11 cellular contexts compared by ENCODE assay signal in genomic region chr7:85160223-85160622, GRCh38. TPM values are rescaled to one million over a fixed set of nuclear protein-coding genes. Genes with fewer than 3 reads are reported as not detected.
DNase-seq lines count a peak whose midpoint lies in the region; ATAC-seq and TF ChIP-seq lines count a peak whose summit lies in the region.
"Had no signal": no experiment of that assay in that cellular context is flagged by ENCODE, and none has a peak within 500 bp of the region (broad histone marks: within the 10 kb centered on the region; RNA-seq: fewer than 3 reads in every experiment).

No MANE protein-coding gene starts in this region.

- H3K9ac ChIP-seq in SK-N-SH = no peak overlapping the region

- WGBS in SK-N-SH (ENCODE audit: low lambda C conversion rate) = 66% methylated on average over 5 of the region's 5 CpGs

- no peak for ATAC-seq in SK-N-SH treated with all-trans-retinoic acid at 6 μM for 48 hours
- peak; percentile 87 for ATAC-seq in HG02759 (IDR thresholded peaks at IDR 0.05; ENCODE audit: unreplicated experiment)

- no peaks in the 10 kb centered on the region for H4K20me1 ChIP-seq in SK-N-SH (ENCODE audit: insufficient read depth)

- H3K36me3 ChIP-seq in SK-N-SH (replicated peaks in 1 of 2; ENCODE audit: control insufficient read depth in 1 of 2, insufficient read depth in 2 of 2, low read length in 1 of 2) = no peaks in the 10 kb centered on the region
- H3K36me3 ChIP-seq: esophagus muscularis mucosa had no signal

- POLR2A ChIA-PET in SK-N-SH (lab: Yijun Ruan, JAX) = no interaction called here

- DNase-seq in SK-N-SH = no peak
- peak; percentile 89 for DNase-seq in NOMO-1 treated with DMSO at 0.1 percent for 48 hours (lab: John Stamatoyannopoulos, UW; ENCODE audit: unreplicated experiment)
- peak; percentile 7 for DNase-seq in renal cortical epithelial cell (ENCODE audit: low read depth)
- no peak for DNase-seq in hypothalamus (lab: John Stamatoyannopoulos, UW)
- no peak for DNase-seq in NCI-H1417 treated with DMSO at 0.1 percent for 48 hours (lab: John Stamatoyannopoulos, UW)
- DNase-seq in G401 (ENCODE audit: low spot score) = no peak

- H3K79me2 ChIP-seq in SK-N-SH (ENCODE audit: insufficient read depth) = no peaks in the 10 kb centered on the region

- TF ChIP-seq CTCF in SK-N-SH (IDR thresholded peaks at IDR 0.05) = no peak

- no peaks in the 10 kb centered on the region for H3K27me3 ChIP-seq in SK-N-SH (ENCODE audit: insufficient read depth)
- H3K27me3 ChIP-seq: esophagus muscularis mucosa had no signal

- peak overlapping the region; percentile 31; the same call in 1 of the 2 replicates for H2AFZ ChIP-seq in SK-N-SH (ENCODE audit: low read depth)

- H3F3A ChIP-seq in SK-N-SH (replicated peaks; ENCODE audit: insufficient read depth) = peaks cover 15% of the 10 kb centered on the region

- peaks cover 0 to 14% of the 10 kb centered on the region in 2 experiments; a peak in 2 of 4 replicates for H3K4me1 ChIP-seq in SK-N-SH (ENCODE audit: control insufficient read depth in 1 of 2, insufficient read depth in 2 of 2, low read depth in 1 of 2, low read length in 1 of 2)
- H3K4me1 ChIP-seq: esophagus muscularis mucosa had no signal

- TF ChIP-seq EP300 in SK-N-SH (IDR thresholded peaks at IDR 0.05; ENCODE audit: borderline replicate concordance in 1 of 2, low read depth in 1 of 2, low read length in 1 of 2) = no peak

- in situ Hi-C loops in G401 (cut with HindIII; ENCODE audit: low sequenced_read_pairs) = no loop called here

- no peak for TF ChIP-seq RAD21 in SK-N-SH (IDR thresholded peaks at IDR 0.05; ENCODE audit: low read length)

- H3K4me3 ChIP-seq in SK-N-SH (ENCODE audit: low read depth in 2 of 2, low read length in 1 of 2) = peak overlapping the region in 1 of 2 experiments; percentile 37; a peak in 1 of 4 replicates
- H3K4me3 ChIP-seq: esophagus muscularis mucosa had no signal

- H3K9me3 ChIP-seq in SK-N-SH = no peaks in the 10 kb centered on the region
- H3K9me3 ChIP-seq: esophagus muscularis mucosa had no signal

- H3K9me2 ChIP-seq in SK-N-SH = no peaks in the 10 kb centered on the region

- CTCF ChIA-PET in SK-N-SH (lab: Yijun Ruan, JAX) = interaction anchor here (0.6 to 1.3 kb wide), 3 partner anchors 9 to 1785 kb away, joined by 3 to 4 read pairs (median 3); no protein-coding TSS in a partner anchor

- peak overlapping the region; percentile 60 for H3K4me2 ChIP-seq in SK-N-SH

- peak overlapping the region in 1 of 2 experiments; percentile 43; a peak in 2 of 4 replicates for H3K27ac ChIP-seq in SK-N-SH (ENCODE audit: low read depth in 2 of 2, low read length in 1 of 2)
- H3K27ac ChIP-seq: 22Rv1, esophagus muscularis mucosa, VCaP had no signal

TF ChIP-seq in SK-N-SH, 30 proteins besides CTCF, POLR2A, EP300 and RAD21 (continues in another document):
- TF ChIP-seq PBX3 (IDR thresholded peaks at IDR 0.05) = peak; percentile 24; the same call in 1 of the 2 replicates
- TF ChIP-seq ELF1 (IDR thresholded peaks at IDR 0.05) = no peak
- TF ChIP-seq, protein P1, sequence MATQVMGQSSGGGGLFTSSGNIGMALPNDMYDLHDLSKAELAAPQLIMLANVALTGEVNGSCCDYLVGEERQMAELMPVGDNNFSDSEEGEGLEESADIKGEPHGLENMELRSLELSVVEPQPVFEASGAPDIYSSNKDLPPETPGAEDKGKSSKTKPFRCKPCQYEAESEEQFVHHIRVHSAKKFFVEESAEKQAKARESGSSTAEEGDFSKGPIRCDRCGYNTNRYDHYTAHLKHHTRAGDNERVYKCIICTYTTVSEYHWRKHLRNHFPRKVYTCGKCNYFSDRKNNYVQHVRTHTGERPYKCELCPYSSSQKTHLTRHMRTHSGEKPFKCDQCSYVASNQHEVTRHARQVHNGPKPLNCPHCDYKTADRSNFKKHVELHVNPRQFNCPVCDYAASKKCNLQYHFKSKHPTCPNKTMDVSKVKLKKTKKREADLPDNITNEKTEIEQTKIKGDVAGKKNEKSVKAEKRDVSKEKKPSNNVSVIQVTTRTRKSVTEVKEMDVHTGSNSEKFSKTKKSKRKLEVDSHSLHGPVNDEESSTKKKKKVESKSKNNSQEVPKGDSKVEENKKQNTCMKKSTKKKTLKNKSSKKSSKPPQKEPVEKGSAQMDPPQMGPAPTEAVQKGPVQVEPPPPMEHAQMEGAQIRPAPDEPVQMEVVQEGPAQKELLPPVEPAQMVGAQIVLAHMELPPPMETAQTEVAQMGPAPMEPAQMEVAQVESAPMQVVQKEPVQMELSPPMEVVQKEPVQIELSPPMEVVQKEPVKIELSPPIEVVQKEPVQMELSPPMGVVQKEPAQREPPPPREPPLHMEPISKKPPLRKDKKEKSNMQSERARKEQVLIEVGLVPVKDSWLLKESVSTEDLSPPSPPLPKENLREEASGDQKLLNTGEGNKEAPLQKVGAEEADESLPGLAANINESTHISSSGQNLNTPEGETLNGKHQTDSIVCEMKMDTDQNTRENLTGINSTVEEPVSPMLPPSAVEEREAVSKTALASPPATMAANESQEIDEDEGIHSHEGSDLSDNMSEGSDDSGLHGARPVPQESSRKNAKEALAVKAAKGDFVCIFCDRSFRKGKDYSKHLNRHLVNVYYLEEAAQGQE (IDR thresholded peaks at IDR 0.05; ENCODE audit: low read depth, low read length) = no peak
- peak; percentile 40; the same call in 1 of the 2 replicates for TF ChIP-seq FOSL2 (IDR thresholded peaks at IDR 0.05; ENCODE audit: borderline replicate concordance, low read depth)
- no peak for TF ChIP-seq CHD2 (IDR thresholded peaks at IDR 0.05; ENCODE audit: low read length, partially characterized antibody)
- TF ChIP-seq TCF12 (IDR thresholded peaks at IDR 0.05) = peak; percentile 15; the same call in 1 of the 2 replicates

TF ChIP-seq in SK-N-SH treated with all-trans-retinoic acid at 6 μM for 48 hours, 23 proteins besides CTCF, POLR2A, EP300 and RAD21:
- no peak for TF ChIP-seq TCF4 (CRISPR knock-in tag; IDR thresholded peaks at IDR 0.05; ENCODE audit: borderline replicate concordance)
- TF ChIP-seq PPARA (CRISPR knock-in tag; IDR thresholded peaks at IDR 0.05; ENCODE audit: borderline replicate concordance) = no peak
- no peak for TF ChIP-seq ESRRG (CRISPR knock-in tag; IDR thresholded peaks at IDR 0.05)
- TF ChIP-seq OSR1 (CRISPR knock-in tag; IDR thresholded peaks at IDR 0.05) = no peak
- TF ChIP-seq ZFP30 (CRISPR knock-in tag; IDR thresholded peaks at IDR 0.05) = no peak
- TF ChIP-seq CSDC2 (CRISPR knock-in tag; IDR thresholded peaks at IDR 0.05) = no peak
- no peak for TF ChIP-seq ZNF70 (CRISPR knock-in tag; IDR thresholded peaks at IDR 0.05)
- TF ChIP-seq SNAI2 (CRISPR knock-in tag; IDR thresholded peaks at IDR 0.05) = no peak
TF ChIP-seq in SK-N-SH treated with all-trans-retinoic acid at 6 μM for 48 hours: peak in this region for 0.

RNA-seq across cellular contexts. Expression of gene SEMA3D, which starts 26.6 kb away (rescaled TPM):
- 30.1 and 48.7 TPM in 2 replicates for polyA plus RNA-seq in SK-N-SH (2012; rRNA removed)
- polyA plus RNA-seq in SK-N-SH (2012; cell fraction: cytosol; rRNA removed) = 36.4 and 41.4 TPM in 2 replicates
- polyA plus RNA-seq in SK-N-SH (2012; cell fraction: nucleus; rRNA removed) = 15.5 and 39.9 TPM in 2 replicates
- total RNA-seq in renal cortical epithelial cell = 0.20 and 0.69 TPM in 2 replicates
- total RNA-seq in G401 (2014; rRNA removed; shearing (Covaris generic)) = 0.06 and 1.6 TPM in 2 replicates

Comparison
In these comparisons a context has a peak if more than half of its experiments do, and no peak if none do; other contexts are left out.
1. DNase-seq: peak in NOMO-1 treated with DMSO at 0.1 percent for 48 hours (single experiment) and renal cortical epithelial cell (single experiment); none in SK-N-SH (single experiment), hypothalamus (0 of 51), NCI-H1417 treated with DMSO at 0.1 percent for 48 hours (single experiment) and G401 (single experiment).